ENCODE assay signal across 18 cellular contexts in genomic region chr18:8662574-8663255, GRCh38. TPM values are rescaled to one million over a fixed set of nuclear protein-coding genes. Genes with fewer than 3 reads are reported as not detected.
DNase-seq lines count a peak whose midpoint lies in the region; ATAC-seq, FAIRE-seq and TF ChIP-seq lines count a peak whose summit lies in the region.
"Had no signal": no experiment of that assay in that cellular context is flagged by ENCODE, and none has a peak within 500 bp of the region (broad histone marks: within the 10 kb centered on the region; RNA-seq: fewer than 3 reads in every experiment).

No MANE protein-coding gene starts in this region.

- H3K27ac Mint-ChIP-seq in type B pancreatic cell, result peak overlapping the region; percentile 12
- H3K27ac Mint-ChIP-seq: activated CD4-positive, alpha-beta T cell treated with anti-CD3 and anti-CD28 coated beads for 36 hours; activated naive CD4-positive, alpha-beta T cell treated with anti-CD3 and anti-CD28 coated beads, Interleukin-2, amount 10 ng/mL, durations not matched to agents 7 days and 5 days; memory B cell had no signal

- peak overlapping the region; percentile 38 for H3K4me3 Mint-ChIP-seq in type B pancreatic cell
- H3K4me3 Mint-ChIP-seq: activated CD4-positive, alpha-beta T cell treated with anti-CD3 and anti-CD28 coated beads for 36 hours; activated naive CD4-positive, alpha-beta T cell treated with anti-CD3 and anti-CD28 coated beads, Interleukin-2, amount 10 ng/mL, durations not matched to agents 7 days and 5 days; memory B cell had no signal

- H3K36me3 Mint-ChIP-seq in type B pancreatic cell, result no peaks in the 10 kb centered on the region
- H3K36me3 Mint-ChIP-seq: activated naive CD4-positive, alpha-beta T cell treated with anti-CD3 and anti-CD28 coated beads, Interleukin-2, amount 10 ng/mL, durations not matched to agents 7 days and 5 days had no signal

- FAIRE-seq in H54 (lab: Jason Lieb, UNC), result no peak

- peaks cover 21% of the 10 kb centered on the region for H3K4me1 Mint-ChIP-seq in type B pancreatic cell (ENCODE audit: unreplicated experiment)
- H3K4me1 Mint-ChIP-seq: activated naive CD4-positive, alpha-beta T cell treated with anti-CD3 and anti-CD28 coated beads, Interleukin-2, amount 10 ng/mL, durations not matched to agents 7 days and 5 days had no signal

- no peaks in the 10 kb centered on the region for H3K9me3 Mint-ChIP-seq in type B pancreatic cell
- H3K9me3 Mint-ChIP-seq: activated naive CD4-positive, alpha-beta T cell treated with anti-CD3 and anti-CD28 coated beads, Interleukin-2, amount 10 ng/mL, durations not matched to agents 7 days and 5 days; memory B cell had no signal

- H3K27ac ChIP-seq in uterus, result no peak overlapping the region
- H3K27ac ChIP-seq: 22Rv1; BLaER1 treated with 17β-estradiol and CSF1 and Interleukin-3, amounts not matched to agents 10 nM and 100 nM; SJCRH30; testis had no signal

- H3K4me3 ChIP-seq in uterus, result no peak overlapping the region
- H3K4me3 ChIP-seq: BLaER1 treated with 17β-estradiol and CSF1 and Interleukin-3, amounts not matched to agents 10 nM and 100 nM; SJCRH30; testis had no signal

- H3K9me3 ChIP-seq in uterus, result no peaks in the 10 kb centered on the region
- H3K9me3 ChIP-seq: SJCRH30, testis had no signal

- H3K36me3 ChIP-seq in uterus, result no peaks in the 10 kb centered on the region
- H3K36me3 ChIP-seq: BLaER1 treated with 17β-estradiol and CSF1 and Interleukin-3, amounts not matched to agents 10 nM and 100 nM; SJCRH30 had no signal

- H3K27me3 Mint-ChIP-seq in type B pancreatic cell, result peaks cover 3% of the 10 kb centered on the region

- intact Hi-C loops in uterus (cut with DNase I; ENCODE audit: low total_unique reads), result no loop called here

- H3K4me1 ChIP-seq in uterus, result no peaks in the 10 kb centered on the region
- H3K4me1 ChIP-seq: SJCRH30 had no signal

- peak; percentile 62 for DNase-seq in NCI-H1105 treated with DMSO at 0.1 percent for 48 hours (lab: John Stamatoyannopoulos, UW)
- DNase-seq in NCI-H1105 (lab: John Stamatoyannopoulos, UW), result no peak
- peak; percentile 31 for DNase-seq in NCI-H524 treated with DMSO at 0.1 percent for 48 hours (lab: John Stamatoyannopoulos, UW)
- DNase-seq in cerebellar nuclear complex (lab: John Stamatoyannopoulos, UW), result peak; percentile 19 to 51
- DNase-seq in type B pancreatic cell (ENCODE audit: extremely low spot score, unreplicated experiment), result no peak
- DNase-seq in uterus, result no peak
- no peak for DNase-seq in H54 (ENCODE audit: insufficient read length, low spot score)
- DNase-seq: activated CD4-positive, alpha-beta T cell treated with anti-CD3 and anti-CD28 coated beads for 36 hours; activated naive CD4-positive, alpha-beta T cell treated with anti-CD3 and anti-CD28 coated beads, Interleukin-2, amount 10 ng/mL, durations not matched to agents 7 days and 5 days; EL; occipital lobe; SJCRH30; stimulated activated CD4-positive, alpha-beta T cell treated with anti-CD3 and anti-CD28 coated beads, Interleukin-4, amount 100 ng/mL, for 24 hours; testis had no signal

- no peak for ATAC-seq in HG03045 (IDR thresholded peaks at IDR 0.05; ENCODE audit: unreplicated experiment)
- ATAC-seq: activated CD4-positive, alpha-beta T cell treated with anti-CD3 and anti-CD28 coated beads for 36 hours had no signal

- TF ChIP-seq CTCF in type B pancreatic cell (conservative IDR thresholded peaks at IDR 0.05) (no peak), uterus (IDR thresholded peaks at IDR 0.05) (no peak)

- H3K27me3 ChIP-seq in uterus, result no peaks in the 10 kb centered on the region
- H3K27me3 ChIP-seq: BLaER1 treated with 17β-estradiol and CSF1 and Interleukin-3, amounts not matched to agents 10 nM and 100 nM; SJCRH30; testis had no signal

- no peak for TF ChIP-seq POLR2A in uterus (IDR thresholded peaks at IDR 0.05)
- TF ChIP-seq POLR2A in H54 (IDR thresholded peaks at IDR 0.05; ENCODE audit: low read depth, low read length), result no peak

RNA-seq across cellular contexts. Expression of gene MTCL1, which starts 42.6 kb away (rescaled TPM):
- total RNA-seq in type B pancreatic cell (ENCODE audit: low replicate concordance), result 48.7 and 50.3 TPM in 2 replicates
- total RNA-seq in uterus, result 10 to 100 TPM in 2 of 4 donors, 1 to 10 TPM in 1, not detected in 1; 8.8 to 25.9 (median 11.0) TPM

RNA-seq across cellular contexts. Expression of gene RAB12, which starts 53.5 kb away (rescaled TPM):
- 25.2 and 28.9 TPM in 2 replicates for total RNA-seq in type B pancreatic cell (ENCODE audit: low replicate concordance)
- total RNA-seq in uterus, result 10 to 100 TPM; 37.9 to 85.8 (median 50.4) TPM

Comparison
In these comparisons a context has a peak if more than half of its experiments do, and no peak if none do; other contexts are left out.
1. DNase-seq: peak in NCI-H1105 treated with DMSO at 0.1 percent for 48 hours (single experiment), NCI-H524 treated with DMSO at 0.1 percent for 48 hours (single experiment) and cerebellar nuclear complex (2 of 2); none in NCI-H1105 (single experiment), type B pancreatic cell (single experiment), uterus (0 of 2) and H54 (single experiment).